In the genomic region with DNA sequence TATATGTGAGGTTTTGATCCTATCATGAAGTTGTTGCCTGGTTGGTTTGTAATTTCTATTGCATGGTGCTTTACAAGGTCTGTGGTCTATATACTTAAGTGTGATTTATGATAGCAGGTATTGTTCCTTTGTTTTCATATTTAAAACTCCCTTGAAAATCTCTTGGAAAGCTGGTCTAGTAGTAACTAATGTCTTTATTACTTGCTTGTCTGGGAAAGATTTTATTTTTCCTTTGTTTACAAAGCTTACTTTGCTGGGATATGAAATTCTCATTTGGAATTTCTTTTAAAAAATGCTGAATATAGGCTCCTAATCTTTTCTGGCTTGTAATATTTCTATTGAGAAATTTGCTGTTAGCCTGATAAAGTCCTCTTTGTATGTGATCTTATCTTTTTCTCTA, we compare ENCODE assay signal across 23 cellular contexts.
"Had no signal": no experiment of that assay in that cellular context is flagged by ENCODE, and none has a peak within 500 bp of the region (broad histone marks: within the 10 kb centered on the region; RNA-seq: fewer than 3 reads in every experiment).

No MANE protein-coding gene starts in this region.

- H3K27me3 ChIP-seq: colonic mucosa, dorsolateral prefrontal cortex, esophagus muscularis mucosa, esophagus squamous epithelium, foreskin keratinocyte, gastrocnemius medialis, gastroesophageal sphincter, heart left ventricle, heart right ventricle had no signal

- H3K27ac Mint-ChIP-seq: dendritic cell treated with granulocyte-macrophage colony-stimulating factor and Interleukin-4, amounts not matched to agents 40 ng/mL and 50 ng/mL, for 4 days; effector memory CD8-positive, alpha-beta T cell had no signal

- H3K27ac ChIP-seq: colonic mucosa, coronary artery, dorsolateral prefrontal cortex, epithelial cell of prostate, esophagus muscularis mucosa, esophagus squamous epithelium, foreskin keratinocyte, gastrocnemius medialis, gastroesophageal sphincter, heart left ventricle, heart right ventricle had no signal

- H3K4me1 ChIP-seq: colonic mucosa, esophagus muscularis mucosa, esophagus squamous epithelium, foreskin keratinocyte, gastrocnemius medialis, gastroesophageal sphincter, heart left ventricle, heart right ventricle had no signal

- DNase-seq: colonic mucosa; cortex of kidney; dermis blood vessel endothelial cell; dorsolateral prefrontal cortex; effector CD4-positive, alpha-beta T cell; effector CD8-positive, alpha-beta T cell; effector memory CD4-positive, alpha-beta T cell; effector memory CD8-positive, alpha-beta T cell; erythroblast; esophagus squamous epithelium; foreskin fibroblast; foreskin keratinocyte; foreskin melanocyte; gastrocnemius medialis; glutamatergic neuron; head of caudate nucleus; heart left ventricle; heart right ventricle had no signal

- H3K27me3 Mint-ChIP-seq: dendritic cell treated with granulocyte-macrophage colony-stimulating factor and Interleukin-4, amounts not matched to agents 40 ng/mL and 50 ng/mL, for 4 days; effector memory CD8-positive, alpha-beta T cell had no signal

- H3K4me3 ChIP-seq: colonic mucosa, coronary artery, dorsolateral prefrontal cortex, esophagus muscularis mucosa, esophagus squamous epithelium, gastrocnemius medialis, gastroesophageal sphincter, heart left ventricle, heart right ventricle had no signal

- H3K9me3 ChIP-seq: colonic mucosa, gastrocnemius medialis had no signal

- H3K4me3 Mint-ChIP-seq: dendritic cell treated with granulocyte-macrophage colony-stimulating factor and Interleukin-4, amounts not matched to agents 40 ng/mL and 50 ng/mL, for 4 days; effector memory CD8-positive, alpha-beta T cell had no signal

- H3K36me3 ChIP-seq: colonic mucosa, esophagus muscularis mucosa, esophagus squamous epithelium, gastrocnemius medialis, gastroesophageal sphincter, heart left ventricle, heart right ventricle had no signal
